14 cellular contexts compared by ENCODE assay signal in the genomic region with DNA sequence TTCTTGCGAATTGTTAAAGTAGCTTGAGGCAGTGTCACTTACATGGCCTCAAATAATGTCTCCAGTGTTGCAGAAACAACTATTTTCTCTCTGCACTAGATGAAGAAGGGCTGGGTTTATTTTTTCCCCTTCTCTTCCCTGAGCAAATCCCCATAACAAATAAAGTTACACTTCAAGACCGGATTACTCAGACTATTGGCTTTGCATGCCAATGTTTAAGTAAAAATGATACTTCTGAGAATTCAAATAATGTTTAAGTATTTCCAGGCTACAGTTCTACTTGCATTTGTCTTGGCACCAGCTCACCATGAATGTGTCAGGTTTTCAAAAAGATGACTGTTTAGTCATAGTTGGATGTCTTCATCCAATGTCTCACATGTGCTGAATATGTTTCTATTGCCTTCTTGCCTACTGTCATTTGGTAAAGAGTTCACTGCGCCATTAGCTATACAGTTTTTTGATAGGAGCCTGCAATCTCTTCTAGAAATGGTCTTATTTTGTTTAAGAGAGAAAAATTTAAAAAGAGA.
"Had no signal": no experiment of that assay in that cellular context is flagged by ENCODE, and none has a peak within 500 bp of the region (broad histone marks: within the 10 kb centered on the region; RNA-seq: fewer than 3 reads in every experiment).

No MANE protein-coding gene starts in this region.

- H3K36me3 ChIP-seq: lower lobe of right lung, pancreas, tibial artery, vagina had no signal

- H3K4me3 ChIP-seq: lower lobe of right lung, pancreas, SK-N-MC, tibial artery, vagina had no signal

- H3K4me1 Mint-ChIP-seq: activated naive CD4-positive, alpha-beta T cell treated with anti-CD3 and anti-CD28 coated beads, Interleukin-2, amount 50 U/mL, for 24 hours; naive B cell; WTC11 had no signal

- H3K4me3 Mint-ChIP-seq: activated naive CD4-positive, alpha-beta T cell treated with anti-CD3 and anti-CD28 coated beads, Interleukin-2, amount 50 U/mL, for 24 hours; naive B cell; T-helper 1 cell treated with Interleukin-12 subunit alpha and Interleukin-12 subunit beta and Interleukin-4 antibody, amounts not matched to agents 30 μg/mL and 1 μg/mL, for 36 hours; WTC11 had no signal

- H3K36me3 Mint-ChIP-seq: activated naive CD4-positive, alpha-beta T cell treated with anti-CD3 and anti-CD28 coated beads, Interleukin-2, amount 50 U/mL, for 24 hours; naive B cell; WTC11 had no signal

- DNase-seq: activated effector memory CD4-positive, alpha-beta T cell treated with Interleukin-2 at 50 U/mL for 16 hours; anterior cingulate cortex; hypothalamus; left cardiac atrium; lower lobe of right lung; naive B cell; pancreas; small intestine; tibial artery had no signal

- H3K27ac Mint-ChIP-seq: activated naive CD4-positive, alpha-beta T cell treated with anti-CD3 and anti-CD28 coated beads, Interleukin-2, amount 50 U/mL, for 24 hours; naive B cell; T-helper 1 cell treated with Interleukin-12 subunit alpha and Interleukin-12 subunit beta and Interleukin-4 antibody, amounts not matched to agents 30 μg/mL and 1 μg/mL, for 36 hours; WTC11 had no signal

- H3K27me3 ChIP-seq: pancreas, tibial artery, vagina had no signal

- H3K27ac ChIP-seq: lower lobe of right lung, pancreas, SK-N-MC, tibial artery, vagina had no signal

- H3K4me1 ChIP-seq: lower lobe of right lung, pancreas, tibial artery, vagina had no signal

- H3K27me3 Mint-ChIP-seq: activated naive CD4-positive, alpha-beta T cell treated with anti-CD3 and anti-CD28 coated beads, Interleukin-2, amount 50 U/mL, for 24 hours; naive B cell had no signal

- ATAC-seq: left cardiac atrium, lower lobe of right lung, pancreas, WTC11 had no signal

- H3K9me3 ChIP-seq: lower lobe of right lung, pancreas, tibial artery, vagina had no signal
